ENCODE assay signal across 15 cellular contexts in genomic region chr22:37310075-37310606, GRCh38. TPM values are rescaled to one million over a fixed set of nuclear protein-coding genes. Genes with fewer than 3 reads are reported as not detected.
DNase-seq lines count a peak whose midpoint lies in the region; FAIRE-seq and TF ChIP-seq lines count a peak whose summit lies in the region.
"Had no signal": no experiment of that assay in that cellular context is flagged by ENCODE, and none has a peak within 500 bp of the region (broad histone marks: within the 10 kb centered on the region; RNA-seq: fewer than 3 reads in every experiment).

No MANE protein-coding gene starts in this region.

- H3K4me3 Mint-ChIP-seq in activated CD4-positive, alpha-beta T cell treated with anti-CD3 and anti-CD28 coated beads, Interleukin-2, amount 10 ng/mL, durations not matched to agents 7 days and 5 days: peak overlapping the region; percentile 59
- H3K4me3 Mint-ChIP-seq in astrocyte (ENCODE audit: unreplicated experiment): no peak overlapping the region

- H3K79me2 ChIP-seq in astrocyte (ENCODE audit: insufficient read depth, low read length): no peaks in the 10 kb centered on the region
- H3K79me2 ChIP-seq: hepatocyte had no signal

- CTCF ChIA-PET in activated CD4-positive, alpha-beta T cell treated with anti-CD3 and anti-CD28 coated beads, Interleukin-2, amount 10 ng/mL, durations not matched to agents 7 days and 5 days (lab: Charles Lee): interaction anchor here (1.2 to 1.8 kb wide), 9 partner anchors 7 to 257 kb away, joined by 3 to 6 read pairs (median 4); partner anchors contain the start of gene CYTH4

- no peak for TF ChIP-seq POLR2A in testis (IDR thresholded peaks at IDR 0.05)

- peaks cover 55% of the 10 kb centered on the region for H3K4me1 ChIP-seq in astrocyte (ENCODE audit: insufficient read depth, low read length)
- H3K4me1 ChIP-seq in testis: peaks cover 15% of the 10 kb centered on the region
- peaks cover 0 to 26% (median 14%) of the 10 kb centered on the region in 4 donors for H3K4me1 ChIP-seq in tibial artery

- peak overlapping the region; percentile 32 for H3K4me2 ChIP-seq in astrocyte (ENCODE audit: low read length)
- H3K4me2 ChIP-seq: hepatocyte had no signal

- no peaks in the 10 kb centered on the region for H3K27me3 Mint-ChIP-seq in activated CD4-positive, alpha-beta T cell treated with anti-CD3 and anti-CD28 coated beads, Interleukin-2, amount 10 ng/mL, durations not matched to agents 7 days and 5 days
- peaks cover 17% of the 10 kb centered on the region for H3K27me3 Mint-ChIP-seq in astrocyte (ENCODE audit: low read depth, unreplicated experiment)

- FAIRE-seq in astrocyte (lab: Jason Lieb, UNC): no peak

- H4K20me1 ChIP-seq in astrocyte (ENCODE audit: insufficient read depth, low read length): no peaks in the 10 kb centered on the region

- H3K27me3 ChIP-seq in astrocyte (ENCODE audit: insufficient read depth, low read length) (no peaks in the 10 kb centered on the region), testis (no peaks in the 10 kb centered on the region), tibial artery (peaks cover 0 to 51% of the 10 kb centered on the region in 2 donors)
- H3K27me3 ChIP-seq: brain microvascular endothelial cell, hepatocyte, tibial nerve had no signal

- intact Hi-C loops in testis (cut with DNase I; ENCODE audit: low total_unique reads) (loop anchor here (10.0 kb wide), 1 partner anchor 115 kb away; the partner anchor contains the start of gene ELFN2), tibial artery (cut with DNase I; ENCODE audit: low total_unique reads) (no loop called here)

- no peak overlapping the region for H2AFZ ChIP-seq in astrocyte (ENCODE audit: low read depth, low read length)
- H2AFZ ChIP-seq: hepatocyte had no signal

- H3K36me3 ChIP-seq in astrocyte (ENCODE audit: insufficient read depth, low read length): no peaks in the 10 kb centered on the region
- no peaks in the 10 kb centered on the region for H3K36me3 ChIP-seq in testis (ENCODE audit: low read depth, missing control alignments)
- no peaks in the 10 kb centered on the region for H3K36me3 ChIP-seq in tibial artery
- H3K36me3 ChIP-seq: brain microvascular endothelial cell, tibial nerve had no signal

- H3K36me3 Mint-ChIP-seq in activated CD4-positive, alpha-beta T cell treated with anti-CD3 and anti-CD28 coated beads, Interleukin-2, amount 10 ng/mL, durations not matched to agents 7 days and 5 days (ENCODE audit: low read depth): peaks cover 83% of the 10 kb centered on the region
- H3K36me3 Mint-ChIP-seq in astrocyte (ENCODE audit: low read depth, unreplicated experiment): no peaks in the 10 kb centered on the region

- H3K9me3 Mint-ChIP-seq in activated CD4-positive, alpha-beta T cell treated with anti-CD3 and anti-CD28 coated beads, Interleukin-2, amount 10 ng/mL, durations not matched to agents 7 days and 5 days: no peaks in the 10 kb centered on the region
- peaks cover 1% of the 10 kb centered on the region for H3K9me3 Mint-ChIP-seq in astrocyte (ENCODE audit: unreplicated experiment)

- H3K27ac Mint-ChIP-seq in activated CD4-positive, alpha-beta T cell treated with anti-CD3 and anti-CD28 coated beads, Interleukin-2, amount 10 ng/mL, durations not matched to agents 7 days and 5 days: peak overlapping the region; percentile 100
- H3K27ac Mint-ChIP-seq in astrocyte (ENCODE audit: unreplicated experiment): no peak overlapping the region

- no peak overlapping the region for H3K4me3 ChIP-seq in astrocyte (ENCODE audit: insufficient read depth, low read depth, low read length)
- no peak overlapping the region for H3K4me3 ChIP-seq in skin epidermis
- H3K4me3 ChIP-seq in testis: no peak overlapping the region
- H3K4me3 ChIP-seq in tibial artery: no peak overlapping the region
- H3K4me3 ChIP-seq: hepatocyte, SK-N-MC, tibial nerve had no signal

- no peak overlapping the region for H3K9ac ChIP-seq in astrocyte (ENCODE audit: low read length)

- 66 to 70% methylated on average over 11 of the region's 11 CpGs for WGBS in testis, 2 donors

- H3K9me3 ChIP-seq in astrocyte (ENCODE audit: insufficient read depth, low read depth, low read length): no peaks in the 10 kb centered on the region
- H3K9me3 ChIP-seq in testis: no peaks in the 10 kb centered on the region
- no peaks in the 10 kb centered on the region for H3K9me3 ChIP-seq in tibial artery
- H3K9me3 ChIP-seq: tibial nerve had no signal

- no peak for DNase-seq in activated CD4-positive, alpha-beta T cell treated with anti-CD3 and anti-CD28 coated beads, Interleukin-2, amount 10 ng/mL, durations not matched to agents 7 days and 5 days
- no peak for DNase-seq in activated CD4-positive, alpha-beta T cell treated with anti-CD3 and anti-CD28 coated beads for 1 hour
- DNase-seq in M059J (ENCODE audit: low read depth): peak; percentile 31
- no peak for DNase-seq in astrocyte (ENCODE audit: low read depth)
- no peak for DNase-seq in testis
- DNase-seq in tibial artery: no peak
- DNase-seq in stimulated activated CD4-positive, alpha-beta T cell treated with anti-CD3 and anti-CD28 coated beads, Interleukin-2, amount 100 ng/mL, for 24 hours: no peak
- DNase-seq: brain microvascular endothelial cell, DMS79 treated with DMSO at 0.1 percent for 48 hours, NCI-H1436 treated with DMSO at 0.1 percent for 48 hours had no signal

- no peak for TF ChIP-seq CTCF in astrocyte (IDR thresholded peaks at IDR 0.05; ENCODE audit: insufficient read depth, low read depth, low read length)
- TF ChIP-seq CTCF in testis (IDR thresholded peaks at IDR 0.05): no peak
- no peak for TF ChIP-seq CTCF in tibial artery (IDR thresholded peaks at IDR 0.05)

- H3K27ac ChIP-seq in astrocyte (ENCODE audit: low read depth, low read length) (no peak overlapping the region), skin epidermis (peak overlapping the region in 15 of 21 experiments; percentile 14 to 91 (median 62)), testis (no peak overlapping the region), tibial artery (no peak overlapping the region)
- H3K27ac ChIP-seq: brain microvascular endothelial cell, hepatocyte, SK-N-MC had no signal

- POLR2A ChIA-PET in activated CD4-positive, alpha-beta T cell treated with anti-CD3 and anti-CD28 coated beads, Interleukin-2, amount 10 ng/mL, durations not matched to agents 7 days and 5 days (lab: Charles Lee): interaction anchor here (0.8 to 1.3 kb wide), 3 partner anchors 9 to 26 kb away, joined by 3 to 5 read pairs (median 4); no protein-coding TSS in a partner anchor

- H3K4me1 Mint-ChIP-seq in activated CD4-positive, alpha-beta T cell treated with anti-CD3 and anti-CD28 coated beads, Interleukin-2, amount 10 ng/mL, durations not matched to agents 7 days and 5 days: peaks cover 92% of the 10 kb centered on the region
- H3K4me1 Mint-ChIP-seq in astrocyte (ENCODE audit: low read depth, unreplicated experiment): peaks cover 33% of the 10 kb centered on the region

RNA-seq across cellular contexts. Expression of gene CYTH4, which starts 27.8 kb away (rescaled TPM):
- 100 to 1,000 TPM; 106 to 110 TPM for total RNA-seq in activated CD4-positive, alpha-beta T cell treated with anti-CD3 and anti-CD28 coated beads, Interleukin-2, amount 10 ng/mL, durations not matched to agents 7 days and 5 days
- total RNA-seq in M059J (2014; rRNA removed; shearing (Covaris generic)): 0.25 and 0.27 TPM in 2 replicates
- total RNA-seq in astrocyte (not detected in 2 replicates), testis (1 to 10 TPM; 2.7 to 7.2 TPM)
- polyA plus RNA-seq in testis (ENCODE audit: insufficient read depth, low read depth, low replicate concordance): 6.8 TPM
- total RNA-seq: lung microvascular endothelial cell had no signal

Comparison
In these comparisons a context has a peak if more than half of its experiments do, and no peak if none do; other contexts are left out.
1. H3K27ac ChIP-seq: peak in skin epidermis (15 of 21); none in astrocyte (single experiment), testis (0 of 2) and tibial artery (0 of 2).
2. RNA of gene CYTH4, which starts 27.8 kb away (total RNA-seq): 106 to 110 TPM in activated CD4-positive, alpha-beta T cell treated with anti-CD3 and anti-CD28 coated beads, Interleukin-2, amount 10 ng/mL, durations not matched to agents 7 days and 5 days; 2.7 to 7.2 TPM in testis, 0.25 to 0.27 TPM in M059J and not detected in astrocyte; every median in the first group is over 10 times any median in the second.